ENCODE assay signal across 8 cellular contexts in genomic region chr7:99504603-99505323, GRCh38. TPM values are rescaled to one million over a fixed set of nuclear protein-coding genes. Genes with fewer than 3 reads are reported as not detected.
DNase-seq lines count a peak whose midpoint lies in the region; ATAC-seq and TF ChIP-seq lines count a peak whose summit lies in the region.

TSS of gene ZKSCAN5 (plus strand) at chr7:99504662. CDS start at chr7:99506045, 1,383 bp downstream.

- H3F3A ChIP-seq in SU-DHL-6 (ENCODE audit: insufficient read depth): peaks cover 18% of the 10 kb centered on the region

- H3K79me2 ChIP-seq in SU-DHL-6 (ENCODE audit: insufficient read depth, low read length): peaks cover 48% of the 10 kb centered on the region
- H3K79me2 ChIP-seq in parathyroid adenoma: peaks cover 16% of the 10 kb centered on the region

- no peaks in the 10 kb centered on the region for H4K20me1 ChIP-seq in SU-DHL-6 (ENCODE audit: low read depth, low read length)

- H2AFZ ChIP-seq in SU-DHL-6 (ENCODE audit: low read depth, low read length, severe bottlenecking) (peak within 1 kb of the TSS; percentile 83), parathyroid adenoma (peak within 1 kb of the TSS; percentile 99)

- H3K4me1 ChIP-seq in cardiac muscle cell (ENCODE audit: low read depth) (peaks cover 17% of the 10 kb centered on the region), parathyroid adenoma (peaks cover 3% of the 10 kb centered on the region), tibial nerve (peaks cover 0 to 45% (median 26%) of the 10 kb centered on the region in 4 donors)

- H3K27ac ChIP-seq in SU-DHL-6 (ENCODE audit: low read depth, low read length) (peak within 1 kb of the TSS; percentile 66), cardiac muscle cell (peak within 1 kb of the TSS; percentile 87), parathyroid adenoma (peak within 1 kb of the TSS; percentile 92), tibial nerve (peak within 1 kb of the TSS; percentile 88 to 96 (median 94))

- H3K36me3 ChIP-seq in SU-DHL-6 (ENCODE audit: low read length) (peaks cover 4% of the 10 kb centered on the region; the same call in 1 of the 2 replicates), cardiac muscle cell (no peaks in the 10 kb centered on the region), parathyroid adenoma (ENCODE audit: control insufficient read depth, insufficient read depth, low read length) (no peaks in the 10 kb centered on the region), tibial nerve (peaks cover 0 to 10% (median 0%) of the 10 kb centered on the region in 3 donors)

- peak; percentile 8 to 74 for TF ChIP-seq EP300 in tibial nerve (IDR thresholded peaks at IDR 0.05)

- 0 to 1% methylated on average over 37 to 46 of the region's 53 CpGs for WGBS in tibial nerve, 2 donors

- TF ChIP-seq CTCF in GM12865 (IDR thresholded peaks at IDR 0.05; ENCODE audit: insufficient read depth, low read depth, low read length, missing control alignments) (no peak), SU-DHL-6 (IDR thresholded peaks at IDR 0.05; ENCODE audit: insufficient read depth, low read length, poor library complexity, severe bottlenecking) (no peak), cardiac muscle cell (IDR thresholded peaks at IDR 0.05; ENCODE audit: low read depth, low read length) (no peak), parathyroid adenoma (IDR thresholded peaks at IDR 0.05) (peak; percentile 23), tibial nerve (IDR thresholded peaks at IDR 0.05) (peak in 2 of 5 experiments; percentile 21 to 32)

- H3K4me3 ChIP-seq in GM12865 (ENCODE audit: low read depth, low read length) (peak within 1 kb of the TSS; percentile 90), SU-DHL-6 (ENCODE audit: insufficient read depth, low read length, poor library complexity, severe bottlenecking) (peak within 1 kb of the TSS; percentile 79), cardiac muscle cell (peak within 1 kb of the TSS; percentile 92), parathyroid adenoma (ENCODE audit: low read depth, low read length) (peak within 1 kb of the TSS; percentile 97), tibial nerve (peak within 1 kb of the TSS; percentile 63 to 81 (median 72))

- H3K9me2 ChIP-seq in SU-DHL-6 (replicated peaks; ENCODE audit: insufficient read depth, low read length): no peaks in the 10 kb centered on the region

- DNase-seq in GM12865 (ENCODE audit: low read depth) (peak; percentile 97), NCI-H1417 (lab: John Stamatoyannopoulos, UW) (peak; percentile 98 to 99 (median 99)), cardiac muscle cell (ENCODE audit: low read depth in 1 of 2, low spot score in 1 of 2) (peak; percentile 93 to 99), tibial nerve (ENCODE audit: low spot score in 2 of 2) (peak; percentile 99)
- peak; percentile 91 for DNase-seq in activated naive CD8-positive, alpha-beta T cell treated with anti-CD3 and anti-CD28 coated beads, Interleukin-2, amount 50 U/mL, for 16 hours (ENCODE audit: low read depth, low spot score)

- H3K9ac ChIP-seq in SU-DHL-6 (ENCODE audit: low read length) (peak within 1 kb of the TSS; percentile 80), parathyroid adenoma (peak within 1 kb of the TSS; percentile 58)

- H3K9me3 ChIP-seq in SU-DHL-6 (ENCODE audit: insufficient read depth, low read length) (no peaks in the 10 kb centered on the region), cardiac muscle cell (ENCODE audit: low read depth) (no peaks in the 10 kb centered on the region), parathyroid adenoma (ENCODE audit: control insufficient read depth, low read length) (no peaks in the 10 kb centered on the region), tibial nerve (no peaks in the 10 kb centered on the region)

- peak; percentile 80 for ATAC-seq in HG02759 (IDR thresholded peaks at IDR 0.05; ENCODE audit: unreplicated experiment)

- H3K27me3 ChIP-seq in SU-DHL-6 (ENCODE audit: low read length) (no peaks in the 10 kb centered on the region), cardiac muscle cell (no peaks in the 10 kb centered on the region), parathyroid adenoma (ENCODE audit: control insufficient read depth, insufficient read depth, low read length) (no peaks in the 10 kb centered on the region), tibial nerve (no peaks in the 10 kb centered on the region)

- H3K4me2 ChIP-seq in SU-DHL-6 (ENCODE audit: low read depth, low read length, poor library complexity, severe bottlenecking) (peak within 1 kb of the TSS; percentile 85), parathyroid adenoma (ENCODE audit: low read length) (peak within 1 kb of the TSS; percentile 86)

- TF ChIP-seq POLR2A in tibial nerve (IDR thresholded peaks at IDR 0.05): peak; percentile 11 to 39

RNA-seq across cellular contexts. Expression of gene ZKSCAN5, which starts in this region (rescaled TPM):
- total RNA-seq in cardiac muscle cell: 13.2 and 17.6 TPM in 2 replicates
- 6.2 and 12.0 TPM in 2 replicates for polyA plus RNA-seq in cardiac muscle cell
- 10 to 100 TPM in 2 of 4 donors, 1 to 10 TPM in 2; 9.0 to 11.7 (median 9.9) TPM for total RNA-seq in tibial nerve

Comparison
In these comparisons a context has a peak if more than half of its experiments do, and no peak if none do; other contexts are left out.
1. Peak in every context shown above with its lines: DNase-seq, ATAC-seq, H3K4me3 ChIP-seq and H3K27ac ChIP-seq.